In genomic region chr17:4263282-4264215, GRCh38 we compare ENCODE assay signal across 8 cellular contexts. TPM values are rescaled to one million over a fixed set of nuclear protein-coding genes. Genes with fewer than 3 reads are reported as not detected.
A peak's percentile ranks its signal among the peaks of the same experiment; 100 is the strongest.
DNase-seq lines count a peak whose midpoint lies in the region; ATAC-seq and TF ChIP-seq lines count a peak whose summit lies in the region.

A gene with protein sequence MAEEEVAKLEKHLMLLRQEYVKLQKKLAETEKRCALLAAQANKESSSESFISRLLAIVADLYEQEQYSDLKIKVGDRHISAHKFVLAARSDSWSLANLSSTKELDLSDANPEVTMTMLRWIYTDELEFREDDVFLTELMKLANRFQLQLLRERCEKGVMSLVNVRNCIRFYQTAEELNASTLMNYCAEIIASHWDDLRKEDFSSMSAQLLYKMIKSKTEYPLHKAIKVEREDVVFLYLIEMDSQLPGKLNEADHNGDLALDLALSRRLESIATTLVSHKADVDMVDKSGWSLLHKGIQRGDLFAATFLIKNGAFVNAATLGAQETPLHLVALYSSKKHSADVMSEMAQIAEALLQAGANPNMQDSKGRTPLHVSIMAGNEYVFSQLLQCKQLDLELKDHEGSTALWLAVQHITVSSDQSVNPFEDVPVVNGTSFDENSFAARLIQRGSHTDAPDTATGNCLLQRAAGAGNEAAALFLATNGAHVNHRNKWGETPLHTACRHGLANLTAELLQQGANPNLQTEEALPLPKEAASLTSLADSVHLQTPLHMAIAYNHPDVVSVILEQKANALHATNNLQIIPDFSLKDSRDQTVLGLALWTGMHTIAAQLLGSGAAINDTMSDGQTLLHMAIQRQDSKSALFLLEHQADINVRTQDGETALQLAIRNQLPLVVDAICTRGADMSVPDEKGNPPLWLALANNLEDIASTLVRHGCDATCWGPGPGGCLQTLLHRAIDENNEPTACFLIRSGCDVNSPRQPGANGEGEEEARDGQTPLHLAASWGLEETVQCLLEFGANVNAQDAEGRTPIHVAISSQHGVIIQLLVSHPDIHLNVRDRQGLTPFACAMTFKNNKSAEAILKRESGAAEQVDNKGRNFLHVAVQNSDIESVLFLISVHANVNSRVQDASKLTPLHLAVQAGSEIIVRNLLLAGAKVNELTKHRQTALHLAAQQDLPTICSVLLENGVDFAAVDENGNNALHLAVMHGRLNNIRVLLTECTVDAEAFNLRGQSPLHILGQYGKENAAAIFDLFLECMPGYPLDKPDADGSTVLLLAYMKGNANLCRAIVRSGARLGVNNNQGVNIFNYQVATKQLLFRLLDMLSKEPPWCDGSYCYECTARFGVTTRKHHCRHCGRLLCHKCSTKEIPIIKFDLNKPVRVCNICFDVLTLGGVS (minus strand): TSS chr17:4263979. CDS start chr17:4263941, 38 bp downstream.

- H3K4me1 ChIP-seq in adrenal gland (replicated peaks in 1 of 2) (peaks cover 18 to 22% of the 10 kb centered on the region in 2 donors), heart right ventricle (peaks cover 8 to 29% (median 23%) of the 10 kb centered on the region in 9 donors)

- peaks cover 15% of the 10 kb centered on the region for H3K4me1 Mint-ChIP-seq in type B pancreatic cell (ENCODE audit: unreplicated experiment)

- ATAC-seq in HG02840 (IDR thresholded peaks at IDR 0.05; ENCODE audit: low FRiP score, unreplicated experiment) (peak; percentile 88), heart right ventricle (peak; percentile 94 to 99 (median 99))

- 0 to 1% (median 1%) methylated on average over 28 to 85 of the region's 85 CpGs for WGBS in adrenal gland, 4 donors
- 0% methylated on average over 80 to 85 of the region's 85 CpGs for WGBS in heart right ventricle, 2 donors

- peaks cover 0 to 5% (median 0%) of the 10 kb centered on the region in 3 donors for H3K9me3 ChIP-seq in adrenal gland (replicated peaks in 1 of 3)
- H3K9me3 ChIP-seq in heart right ventricle = peaks cover 0 to 17% (median 11%) of the 10 kb centered on the region in 11 donors

- peaks cover 34% of the 10 kb centered on the region for H3K36me3 Mint-ChIP-seq in type B pancreatic cell

- TF ChIP-seq CTCF in GM12865 (IDR thresholded peaks at IDR 0.05; ENCODE audit: insufficient read depth, low read depth, low read length, missing control alignments) (no peak), adrenal gland (IDR thresholded peaks at IDR 0.05) (peak in 1 of 6 experiments; percentile 7), heart right ventricle (IDR thresholded peaks at IDR 0.05) (peak in 4 of 9 donors; percentile 16 to 44 (median 28)), type B pancreatic cell (conservative IDR thresholded peaks at IDR 0.05) (no peak)

- H3K27me3 ChIP-seq in adrenal gland (no peaks in the 10 kb centered on the region), heart right ventricle (no peaks in the 10 kb centered on the region)

- peak within 1 kb of the TSS; percentile 95 for H3K27ac Mint-ChIP-seq in type B pancreatic cell

- peak within 1 kb of the TSS; percentile 98 for H3K4me3 Mint-ChIP-seq in type B pancreatic cell

- DNase-seq in GM12865 (ENCODE audit: low read depth) = peak; percentile 97
- DNase-seq in NCI-H146 treated with DMSO at 0.1 percent for 48 hours (lab: John Stamatoyannopoulos, UW; ENCODE audit: unreplicated experiment) = peak; percentile 93
- peak; percentile 94 to 98 (median 97) for DNase-seq in T-helper 1 cell
- DNase-seq in adrenal gland = peak; percentile 93 to 98 (median 97)
- peak; percentile 97 to 98 for DNase-seq in heart right ventricle
- DNase-seq in posterior cingulate gyrus = peak; percentile 93 to 99 (median 98)
- peak; percentile 98 for DNase-seq in type B pancreatic cell (ENCODE audit: extremely low spot score, unreplicated experiment)

- peaks cover 6% of the 10 kb centered on the region for H3K9me3 Mint-ChIP-seq in type B pancreatic cell

- peak within 1 kb of the TSS in 4 of 5 donors; percentile 63 to 93 (median 74) for H3K27ac ChIP-seq in adrenal gland
- peak within 1 kb of the TSS; percentile 6 to 97 (median 89) for H3K27ac ChIP-seq in heart right ventricle

- intact Hi-C loops in adrenal gland (cut with DNase I) (no loop called here), heart right ventricle (cut with DNase I) (loop anchor here in 4 of 10 donors (2.0 to 10.0 kb wide), 3 partner anchors 46 to 103 kb away; partner anchors contain the start of gene UBE2G1 (in 1 of the 4)), posterior cingulate gyrus (cut with DNase I) (loop anchor here (2.0 to 5.0 kb wide), 3 partner anchors 39 to 103 kb away; partner anchors contain the start of gene UBE2G1)

- H3K36me3 ChIP-seq in adrenal gland (replicated peaks in 1 of 2) (no peaks in the 10 kb centered on the region), heart right ventricle (peaks cover 0 to 42% (median 10%) of the 10 kb centered on the region in 9 donors)

- TF ChIP-seq POLR2A in adrenal gland (IDR thresholded peaks at IDR 0.05) = peak; percentile 64 to 66

- H3K4me3 ChIP-seq in GM12865 (ENCODE audit: low read depth, low read length) = peak within 1 kb of the TSS; percentile 86
- peak within 1 kb of the TSS; percentile 73 to 100 (median 86) for H3K4me3 ChIP-seq in adrenal gland
- H3K4me3 ChIP-seq in heart right ventricle = peak within 1 kb of the TSS; percentile 72 to 100 (median 84)

- H3K27me3 Mint-ChIP-seq in type B pancreatic cell = no peaks in the 10 kb centered on the region

RNA-seq across cellular contexts. Expression of the gene that starts here (rescaled TPM):
- total RNA-seq in adrenal gland (10 to 100 TPM; 44.7 to 91.0 (median 65.6) TPM), heart right ventricle (10 to 100 TPM; 18.7 to 34.4 (median 24.4) TPM), type B pancreatic cell (ENCODE audit: low replicate concordance) (64.3 and 72.6 TPM in 2 replicates)
- polyA plus RNA-seq in adrenal gland (10 to 100 TPM; 14.8 to 25.6 (median 22.4) TPM), heart right ventricle (10 to 100 TPM in 1 of 2 donors, 1 to 10 TPM in 1; 8.6 to 12.8 TPM)

Comparison
In these comparisons a context has a peak if more than half of its experiments do, and no peak if none do; other contexts are left out.
1. Peak in every context shown above with its lines: DNase-seq, ATAC-seq, H3K4me3 ChIP-seq and H3K27ac ChIP-seq.